10 cellular contexts compared by ENCODE assay signal in genomic region chr7:56062382-56062781, GRCh38. TPM values are rescaled to one million over a fixed set of nuclear protein-coding genes. Genes with fewer than 3 reads are reported as not detected.
A peak's percentile ranks its signal among the peaks of the same experiment; 100 is the strongest.
DNase-seq lines count a peak whose midpoint lies in the region; ATAC-seq, FAIRE-seq and TF ChIP-seq lines count a peak whose summit lies in the region.
"Had no signal": no experiment of that assay in that cellular context is flagged by ENCODE, and none has a peak within 500 bp of the region (broad histone marks: within the 10 kb centered on the region; RNA-seq: fewer than 3 reads in every experiment).

No MANE protein-coding gene starts in this region.

- H3K27me3 ChIP-seq in Panc1 (ENCODE audit: control insufficient read depth, insufficient read depth, low read length), result no peaks in the 10 kb centered on the region
- H3K27me3 ChIP-seq in bronchial epithelial cell (ENCODE audit: control insufficient read depth, insufficient read depth, low read length), result no peaks in the 10 kb centered on the region
- no peaks in the 10 kb centered on the region for H3K27me3 ChIP-seq in parathyroid adenoma (ENCODE audit: control insufficient read depth, insufficient read depth, low read length)
- no peaks in the 10 kb centered on the region for H3K27me3 ChIP-seq in WERI-Rb-1 (ENCODE audit: insufficient read depth, low read depth, severe bottlenecking)

- no peak overlapping the region for H3K4me3 ChIP-seq in Panc1 (ENCODE audit: low read depth in 2 of 2, low read length in 2 of 2)
- no peak overlapping the region for H3K4me3 ChIP-seq in bronchial epithelial cell (ENCODE audit: low read depth, low read length)
- no peak overlapping the region for H3K4me3 ChIP-seq in parathyroid adenoma (ENCODE audit: low read depth, low read length)
- H3K4me3 ChIP-seq in WERI-Rb-1 (ENCODE audit: low read depth, low read length), result no peak overlapping the region

- H3K9me3 ChIP-seq in Panc1 (ENCODE audit: control insufficient read depth, insufficient read depth, low read depth, low read length) (no peaks in the 10 kb centered on the region), parathyroid adenoma (ENCODE audit: control insufficient read depth, low read length) (no peaks in the 10 kb centered on the region), WERI-Rb-1 (ENCODE audit: severe bottlenecking) (no peaks in the 10 kb centered on the region)

- in situ Hi-C loops in Panc1 (cut with HindIII; ENCODE audit: low pct_unique_long_range_greater_than_20kb, low sequenced_read_pairs), result no loop called here

- H3K79me2 ChIP-seq in parathyroid adenoma, result no peaks in the 10 kb centered on the region

- H2AFZ ChIP-seq in parathyroid adenoma, result no peak overlapping the region

- peak; percentile 21 for DNase-seq in NOMO-1 treated with DMSO at 0.1 percent for 48 hours (lab: John Stamatoyannopoulos, UW; ENCODE audit: unreplicated experiment)
- no peak for DNase-seq in NOMO-1 treated with dmso at 0.1 percent for 144 hours (lab: John Stamatoyannopoulos, UW; ENCODE audit: unreplicated experiment)
- no peak for DNase-seq in Panc1 (ENCODE audit: low read depth, low spot score)
- DNase-seq in bronchial epithelial cell (ENCODE audit: low read depth), result peak; percentile 55
- DNase-seq in WERI-Rb-1, result no peak
- no peak for DNase-seq in NCI-H526 (lab: John Stamatoyannopoulos, UW)
- DNase-seq: SHP77; stimulated activated CD8-positive, alpha-beta memory T cell treated with anti-CD3 and anti-CD28 coated beads, Interleukin-4, amount 100 ng/mL, for 48 hours had no signal

- CTCF ChIA-PET in Panc1 (lab: Charles Lee), result interaction anchor here (0.6 kb wide), 1 partner anchor 98 kb away, joined by 4 read pairs; no protein-coding TSS in a partner anchor

- H3K4me1 ChIP-seq in Panc1 (ENCODE audit: control insufficient read depth, insufficient read depth, low read length) (peaks cover 60% of the 10 kb centered on the region), parathyroid adenoma (peaks cover 15% of the 10 kb centered on the region)

- peaks cover 52% of the 10 kb centered on the region for H3K36me3 ChIP-seq in Panc1 (ENCODE audit: control insufficient read depth, insufficient read depth, low read length)
- H3K36me3 ChIP-seq in bronchial epithelial cell (ENCODE audit: control insufficient read depth, insufficient read depth, low read length), result peaks cover 10% of the 10 kb centered on the region
- H3K36me3 ChIP-seq in parathyroid adenoma (ENCODE audit: control insufficient read depth, insufficient read depth, low read length), result no peaks in the 10 kb centered on the region
- peaks cover 54% of the 10 kb centered on the region for H3K36me3 ChIP-seq in WERI-Rb-1

- TF ChIP-seq CTCF in Panc1 (IDR thresholded peaks at IDR 0.05) (no peak), bronchial epithelial cell (IDR thresholded peaks at IDR 0.05; ENCODE audit: insufficient read depth, low read length, severe bottlenecking) (no peak), parathyroid adenoma (IDR thresholded peaks at IDR 0.05) (no peak), WERI-Rb-1 (IDR thresholded peaks at IDR 0.05; ENCODE audit: low read depth, low read length) (no peak)

- no peak for FAIRE-seq in bronchial epithelial cell (lab: Jason Lieb, UNC)

- POLR2A ChIA-PET in Panc1 (lab: Charles Lee), result interaction anchor here (2.2 kb wide), 1 partner anchor 12 kb away, joined by 13 read pairs; the partner anchor contains the start of genes CCT6A and PSPH

- no TSS peak for BruUV-seq in Panc1 (replicated peaks; lab: Mats Ljungman, UMichigan)

- ATAC-seq in Panc1, result no peak
- no peak for ATAC-seq in GM19397 (IDR thresholded peaks at IDR 0.05; ENCODE audit: unreplicated experiment)

- intact Hi-C loops in Panc1 (cut with micrococcal nuclease; ENCODE audit: unreplicated experiment), result no loop called here

- H3K4me2 ChIP-seq in parathyroid adenoma (ENCODE audit: low read length), result no peak overlapping the region

- no peak overlapping the region for H3K9ac ChIP-seq in parathyroid adenoma

- peak overlapping the region; percentile 95 for H3K27ac ChIP-seq in Panc1 (ENCODE audit: low read length)
- H3K27ac ChIP-seq in parathyroid adenoma, result peak overlapping the region; percentile 44
- H3K27ac ChIP-seq in WERI-Rb-1, result no peak overlapping the region

RNA-seq across cellular contexts. Expression of gene SUMF2, which starts 1.7 kb away (rescaled TPM):
- total RNA-seq in Panc1 (2021; ENCODE audit: unreplicated experiment) (156 TPM), bronchial epithelial cell (220 and 228 TPM in 2 replicates)
- 222 TPM for polyA plus RNA-seq in Panc1 (2012; ENCODE audit: insufficient read length)

RNA-seq across cellular contexts. Expression of gene CCT6A, which starts 10.8 kb away (rescaled TPM):
- total RNA-seq in Panc1 (2021; ENCODE audit: unreplicated experiment) (324 TPM), bronchial epithelial cell (254 and 371 TPM in 2 replicates)
- 266 TPM for polyA plus RNA-seq in Panc1 (2012; ENCODE audit: insufficient read length)

RNA-seq across cellular contexts. Expression of gene PSPH, which starts 11.1 kb away (rescaled TPM):
- total RNA-seq in Panc1 (2021; ENCODE audit: unreplicated experiment) (62.3 TPM), bronchial epithelial cell (162 and 199 TPM in 2 replicates)
- 75.6 TPM for polyA plus RNA-seq in Panc1 (2012; ENCODE audit: insufficient read length)

RNA-seq across cellular contexts. Expression of gene PHKG1, which starts 30.4 kb away (rescaled TPM):
- 0.67 TPM for total RNA-seq in Panc1 (2021; ENCODE audit: unreplicated experiment)
- 1.3 TPM for polyA plus RNA-seq in Panc1 (2012; ENCODE audit: insufficient read length)
- total RNA-seq in bronchial epithelial cell, result 0.26 and 0.77 TPM in 2 replicates

RNA-seq across cellular contexts. Expression of gene CHCHD2, which starts 43.9 kb away (rescaled TPM):
- 666 TPM for total RNA-seq in Panc1 (2021; ENCODE audit: unreplicated experiment)
- polyA plus RNA-seq in Panc1 (2012; ENCODE audit: insufficient read length), result 680 TPM
- total RNA-seq in bronchial epithelial cell, result 440 and 566 TPM in 2 replicates

Comparison
In these comparisons a context has a peak if more than half of its experiments do, and no peak if none do; other contexts are left out.
1. DNase-seq: peak in NOMO-1 treated with DMSO at 0.1 percent for 48 hours (single experiment) and bronchial epithelial cell (single experiment); none in NOMO-1 treated with dmso at 0.1 percent for 144 hours (single experiment), Panc1 (single experiment), WERI-Rb-1 (single experiment) and NCI-H526 (0 of 2).